8 cellular contexts compared by ENCODE assay signal in genomic region chr16:1871974-1872635, GRCh38. TPM values are rescaled to one million over a fixed set of nuclear protein-coding genes. Genes with fewer than 3 reads are reported as not detected.
A peak's percentile ranks its signal among the peaks of the same experiment; 100 is the strongest.
DNase-seq lines count a peak whose midpoint lies in the region; ATAC-seq and TF ChIP-seq lines count a peak whose summit lies in the region.

Gene MEIOB (minus strand): TSS chr16:1872164. CDS start chr16:1868175, 3,989 bp downstream.

- no peaks in the 10 kb centered on the region for H3K36me3 ChIP-seq in A673 (ENCODE audit: insufficient read depth, low read length, poor library complexity, severe bottlenecking)
- no peaks in the 10 kb centered on the region for H3K36me3 ChIP-seq in iPS-15b (ENCODE audit: control insufficient read depth, insufficient read depth, low read length)

- ATAC-seq in activated T-helper 17 cell treated with anti-CD3 and anti-CD28 coated beads, Interleukin-2, amount 50 U/mL, for 72 hours (replicated peaks): peak; percentile 32

- H3K9me3 ChIP-seq in A673 (ENCODE audit: low read depth, low read length, poor library complexity, severe bottlenecking) (no peaks in the 10 kb centered on the region), iPS-15b (ENCODE audit: control insufficient read depth, insufficient read depth, low read length) (no peaks in the 10 kb centered on the region)

- CTCF ChIA-PET in A673 (lab: Charles Lee): no interaction called here

- H3K9ac ChIP-seq in iPS-15b (ENCODE audit: low read depth, low read length): no peak within 1 kb of the TSS

- POLR2A ChIA-PET in A673 (lab: Charles Lee; ENCODE audit: low non-redundant PET): no interaction called here

- H3K4me3 ChIP-seq in A673 (ENCODE audit: low read depth, low read length, poor library complexity, severe bottlenecking) (peak within 1 kb of the TSS; percentile 38), iPS-15b (ENCODE audit: low read depth, low read length) (peak within 1 kb of the TSS; percentile 39)

- no peaks in the 10 kb centered on the region for H3K9me3 Mint-ChIP-seq in activated T-helper 17 cell treated with anti-CD3 and anti-CD28 coated beads, Interleukin-2, amount 50 U/mL, for 72 hours
- peaks cover 3% of the 10 kb centered on the region for H3K9me3 Mint-ChIP-seq in progenitor cell of endocrine pancreas (ENCODE audit: low read depth)

- H3K27ac ChIP-seq in A673 (ENCODE audit: low read depth, low read length, poor library complexity, severe bottlenecking): no peak within 1 kb of the TSS

- H3K4me1 ChIP-seq in A673 (ENCODE audit: insufficient read depth, low read length, poor library complexity, severe bottlenecking) (no peaks in the 10 kb centered on the region), iPS-15b (ENCODE audit: control insufficient read depth, insufficient read depth, low read length) (no peaks in the 10 kb centered on the region)

- no TSS peak for BruUV-seq in A673 (replicated peaks; lab: Mats Ljungman, UMichigan)

- peaks cover 8% of the 10 kb centered on the region for H3K27me3 Mint-ChIP-seq in activated T-helper 17 cell treated with anti-CD3 and anti-CD28 coated beads, Interleukin-2, amount 50 U/mL, for 72 hours
- peaks cover 35% of the 10 kb centered on the region for H3K27me3 Mint-ChIP-seq in progenitor cell of endocrine pancreas

- TF ChIP-seq CTCF in A673 (conservative IDR thresholded peaks at IDR 0.05; ENCODE audit: low read depth, low read length): no peak
- no peak for TF ChIP-seq CTCF in progenitor cell of endocrine pancreas (IDR thresholded peaks at IDR 0.05; ENCODE audit: unreplicated experiment)

- peaks cover 13% of the 10 kb centered on the region for H3K27me3 ChIP-seq in A673 (replicated peaks; ENCODE audit: insufficient read depth, low read depth, low read length, poor library complexity)
- H3K27me3 ChIP-seq in iPS-15b (ENCODE audit: control insufficient read depth, insufficient read depth, low read length): peaks cover 19% of the 10 kb centered on the region

- DNase-seq in A673 (ENCODE audit: low spot score): peak; percentile 52
- peak; percentile 69 for DNase-seq in MV-4-11 (lab: John Stamatoyannopoulos, UW)
- DNase-seq in stimulated activated CD4-positive, alpha-beta T cell treated with anti-CD3 and anti-CD28 coated beads, Interleukin-4, amount 100 ng/mL, for 1 hour: peak; percentile 51
- DNase-seq in progenitor cell of endocrine pancreas (ENCODE audit: low spot score, unreplicated experiment): no peak
- DNase-seq in NCI-H1694 (lab: John Stamatoyannopoulos, UW): no peak
- no peak for DNase-seq in foreskin melanocyte

- peak within 1 kb of the TSS; percentile 16 for H3K4me3 Mint-ChIP-seq in activated T-helper 17 cell treated with anti-CD3 and anti-CD28 coated beads, Interleukin-2, amount 50 U/mL, for 72 hours
- H3K4me3 Mint-ChIP-seq in progenitor cell of endocrine pancreas (ENCODE audit: low read depth): no peak within 1 kb of the TSS

- no peaks in the 10 kb centered on the region for H3K36me3 Mint-ChIP-seq in activated T-helper 17 cell treated with anti-CD3 and anti-CD28 coated beads, Interleukin-2, amount 50 U/mL, for 72 hours (ENCODE audit: low read depth)
- H3K36me3 Mint-ChIP-seq in progenitor cell of endocrine pancreas (ENCODE audit: insufficient read depth): peaks cover 3% of the 10 kb centered on the region

- intact Hi-C loops in A673 (cut with micrococcal nuclease; ENCODE audit: unreplicated experiment): no loop called here

- no peak within 1 kb of the TSS for H3K27ac Mint-ChIP-seq in activated T-helper 17 cell treated with anti-CD3 and anti-CD28 coated beads, Interleukin-2, amount 50 U/mL, for 72 hours
- H3K27ac Mint-ChIP-seq in progenitor cell of endocrine pancreas: no peak within 1 kb of the TSS

- no peaks in the 10 kb centered on the region for H3K4me1 Mint-ChIP-seq in activated T-helper 17 cell treated with anti-CD3 and anti-CD28 coated beads, Interleukin-2, amount 50 U/mL, for 72 hours
- no peaks in the 10 kb centered on the region for H3K4me1 Mint-ChIP-seq in progenitor cell of endocrine pancreas (ENCODE audit: low read depth)

RNA-seq across cellular contexts. Expression of gene MEIOB, which starts in this region (rescaled TPM):
- total RNA-seq in A673 (2021) (0.48 and 0.62 TPM in 2 replicates), progenitor cell of endocrine pancreas (not detected in 2 replicates)
- total RNA-seq in activated T-helper 17 cell treated with anti-CD3 and anti-CD28 coated beads, Interleukin-2, amount 50 U/mL, for 72 hours: under 1 TPM in 1 of 2 donors, not detected in 1; 0.79 TPM

Comparison
In these comparisons a context has a peak if more than half of its experiments do, and no peak if none do; other contexts are left out.
1. Peak in DNase-seq and H3K4me3 ChIP-seq in A673; RNA of the gene not detected or under 1 TPM.
2. Peak in ATAC-seq in activated T-helper 17 cell treated with anti-CD3 and anti-CD28 coated beads, Interleukin-2, amount 50 U/mL, for 72 hours; RNA of the gene not detected or under 1 TPM.
3. DNase-seq: peak in MV-4-11 (single experiment) and stimulated activated CD4-positive, alpha-beta T cell treated with anti-CD3 and anti-CD28 coated beads, Interleukin-4, amount 100 ng/mL, for 1 hour (single experiment); none in progenitor cell of endocrine pancreas (single experiment), NCI-H1694 (single experiment) and foreskin melanocyte (single experiment).